8 cellular contexts compared by ENCODE assay signal in genomic region chr1:244835276-244836134, GRCh38. TPM values are rescaled to one million over a fixed set of nuclear protein-coding genes. Genes with fewer than 3 reads are reported as not detected.
DNase-seq lines count a peak whose midpoint lies in the region; ATAC-seq and TF ChIP-seq lines count a peak whose summit lies in the region.

COX20 (plus strand) TSS chr1:244835658; CDS start chr1:244835715, 57 bp downstream.

- ATAC-seq in GM18870 (IDR thresholded peaks at IDR 0.05; ENCODE audit: unreplicated experiment) (peak; percentile 39), HG03135 (IDR thresholded peaks at IDR 0.05; ENCODE audit: unreplicated experiment) (peak; percentile 63), left colon (peak; percentile 80)

- TF ChIP-seq CTCF in AG09309 (IDR thresholded peaks at IDR 0.05; ENCODE audit: control insufficient read depth, insufficient read depth, low read depth, low read length, missing control alignments): no peak

- peak within 1 kb of the TSS; percentile 67 for H3K4me3 ChIP-seq in AG09309 (ENCODE audit: control insufficient read depth, low read depth, low read length)

- DNase-seq in AG09309 (ENCODE audit: low read depth) (peak; percentile 55), NCI-H345 (lab: John Stamatoyannopoulos, UW) (peak; percentile 92), left colon (peak; percentile 88 to 94)
- DNase-seq in activated CD4-positive, alpha-beta T cell treated with anti-CD3 and anti-CD28 coated beads for 24 hours (ENCODE audit: low read depth in 2 of 2): peak; percentile 79 to 81
- peak; percentile 82 to 84 for DNase-seq in stimulated activated CD4-positive, alpha-beta T cell treated with anti-CD3 and anti-CD28 coated beads, Interleukin-1b, Interleukin-23, amount 100 ng/mL, for 4 hours (ENCODE audit: low read depth in 2 of 2)

- intact Hi-C loops in left colon (cut with DNase I, micrococcal nuclease): loop anchor here in 1 of 2 donors (10.0 kb wide), 1 partner anchor 139 kb away; no protein-coding TSS in a partner anchor

- peak within 1 kb of the TSS; percentile 100 for H3K27ac ChIP-seq in cingulate gyrus (ENCODE audit: low read depth, low read length)

RNA-seq across cellular contexts. Expression of gene COX20, which starts in this region (rescaled TPM):
- total RNA-seq in left colon: 10 to 100 TPM; 21.8 to 30.5 TPM

Comparison
In these comparisons a context has a peak if more than half of its experiments do, and no peak if none do; other contexts are left out.
1. Peak in every context shown above with its lines: DNase-seq, ATAC-seq, H3K4me3 ChIP-seq and H3K27ac ChIP-seq.